Comparison of ENCODE assay signal across 19 cellular contexts in genomic region chr4:34112573-34112972, GRCh38.
DNase-seq lines count a peak whose midpoint lies in the region; ATAC-seq and TF ChIP-seq lines count a peak whose summit lies in the region.
"Had no signal": no experiment of that assay in that cellular context is flagged by ENCODE, and none has a peak within 500 bp of the region (broad histone marks: within the 10 kb centered on the region; RNA-seq: fewer than 3 reads in every experiment).

No MANE protein-coding gene starts in this region.

- 40% methylated on average over 2 of the region's 2 CpGs for WGBS in liver
- WGBS in thyroid gland, 2 donors, result 89 to 92% methylated on average over 2 of the region's 2 CpGs

- TF ChIP-seq POLR2A in thyroid gland (IDR thresholded peaks at IDR 0.05), result no peak

- TF ChIP-seq RAD21 in liver (IDR thresholded peaks at IDR 0.05), result peak in 1 of 2 donors; percentile 50

- H3K36me3 ChIP-seq in liver (ENCODE audit: control insufficient read depth in 4 of 4, insufficient read depth in 3 of 4, low read depth in 1 of 4, low read length in 3 of 4), result no peaks in the 10 kb centered on the region
- no peaks in the 10 kb centered on the region for H3K36me3 ChIP-seq in thyroid gland
- H3K36me3 ChIP-seq: BE2C, BLaER1 had no signal

- no peak for DNase-seq in left lobe of liver (ENCODE audit: low spot score)
- DNase-seq in left cardiac atrium, result no peak
- no peak for DNase-seq in middle frontal gyrus (ENCODE audit: extremely low spot score, low spot score)
- no peak for DNase-seq in thyroid gland
- DNase-seq: 8988T; ACHN; BE2C; C1 segment of cervical spinal cord; CD4-positive, alpha-beta memory T cell; CD4-positive, CD25-positive, alpha-beta regulatory T cell; CD8-positive, alpha-beta memory T cell; COR-L47; DMS 273 treated with DMSO at 0.1 percent for 48 hours; DMS153; DMS53; DMS79; GF-D8 had no signal

- ATAC-seq in left lobe of liver, result peak; percentile 87
- no peak for ATAC-seq in left cardiac atrium

- H3K4me1 ChIP-seq in liver (ENCODE audit: control insufficient read depth in 4 of 4, insufficient read depth in 4 of 4, low read length in 3 of 4), result no peaks in the 10 kb centered on the region
- H3K4me1 ChIP-seq in thyroid gland, result no peaks in the 10 kb centered on the region
- H3K4me1 ChIP-seq: BE2C, BLaER1 had no signal

- TF ChIP-seq CTCF in liver (IDR thresholded peaks at IDR 0.05; ENCODE audit: low read depth, low read length, missing input control), result no peak
- no peak for TF ChIP-seq CTCF in thyroid gland (IDR thresholded peaks at IDR 0.05)

- H3K27ac ChIP-seq in liver (ENCODE audit: low read depth in 1 of 2, low read length in 2 of 2), result no peak overlapping the region
- no peak overlapping the region for H3K27ac ChIP-seq in thyroid gland
- H3K27ac ChIP-seq: BLaER1 had no signal

- no peak overlapping the region for H3K9ac ChIP-seq in liver (ENCODE audit: low read depth in 1 of 2, low read length in 2 of 2)
- H3K9ac ChIP-seq: BLaER1 had no signal

- intact Hi-C loops in left cardiac atrium (cut with DNase I) (no loop called here), thyroid gland (cut with DNase I) (no loop called here)

- no peaks in the 10 kb centered on the region for H3K27me3 ChIP-seq in liver (ENCODE audit: control insufficient read depth in 4 of 4, insufficient read depth in 4 of 4, low read length in 3 of 4)
- H3K27me3 ChIP-seq in thyroid gland, result no peaks in the 10 kb centered on the region
- H3K27me3 ChIP-seq: BE2C, BLaER1 had no signal

- H3K9me3 ChIP-seq in liver (ENCODE audit: control insufficient read depth in 4 of 4, low read length in 3 of 4), result no peaks in the 10 kb centered on the region
- no peaks in the 10 kb centered on the region for H3K9me3 ChIP-seq in thyroid gland
- H3K9me3 ChIP-seq: BE2C, BLaER1 had no signal

- H3K4me3 ChIP-seq in liver (ENCODE audit: low read depth in 1 of 3, low read length in 3 of 3) (no peak overlapping the region), thyroid gland (replicated peaks in 1 of 3) (no peak overlapping the region)
- H3K4me3 ChIP-seq: BLaER1 had no signal

TF ChIP-seq in liver, 16 proteins besides CTCF, POLR2A, EP300 and RAD21:
- TF ChIP-seq ZBTB33 (IDR thresholded peaks at IDR 0.05) (no peak), MAX (IDR thresholded peaks at IDR 0.05) (no peak), HNF4G (IDR thresholded peaks at IDR 0.05) (no peak), REST (IDR thresholded peaks at IDR 0.05) (no peak), TAF1 (conservative IDR thresholded peaks at IDR 0.05) (no peak), EGR1 (IDR thresholded peaks at IDR 0.05; ENCODE audit: low read depth in 2 of 2) (no peak), RXRA (IDR thresholded peaks at IDR 0.05) (peak in 1 of 2 donors; percentile 8), SP1 (IDR thresholded peaks at IDR 0.05) (no peak), NR2F2 (IDR thresholded peaks at IDR 0.05) (no peak), ATF3 (IDR thresholded peaks at IDR 0.05) (no peak), FOXA1 (IDR thresholded peaks at IDR 0.05) (no peak), HNF4A (conservative IDR thresholded peaks at IDR 0.05) (peak; percentile 42 to 86)
